In genomic region chr13:26310003-26310402, GRCh38 we compare ENCODE assay signal across 24 cellular contexts.
"Had no signal": no experiment of that assay in that cellular context is flagged by ENCODE, and none has a peak within 500 bp of the region (broad histone marks: within the 10 kb centered on the region; RNA-seq: fewer than 3 reads in every experiment).

No MANE protein-coding gene starts in this region.

- ATAC-seq: activated T-helper 17 cell treated with anti-CD3 and anti-CD28 coated beads, Interleukin-2, amount 50 U/mL, for 72 hours; body of pancreas; K562 had no signal

- H3K27me3 Mint-ChIP-seq: activated CD4-positive, alpha-beta memory T cell treated with anti-CD3 and anti-CD28 coated beads for 36 hours; activated CD4-positive, alpha-beta T cell treated with anti-CD3 and anti-CD28 coated beads, Interleukin-2, amount 10 ng/mL, durations not matched to agents 7 days and 5 days; activated naive CD4-positive, alpha-beta T cell treated with anti-CD3 and anti-CD28 coated beads, Interleukin-2, amount 50 U/mL, for 24 hours; activated T-helper 17 cell treated with anti-CD3 and anti-CD28 coated beads, Interleukin-2, amount 50 U/mL, for 72 hours had no signal

- H3K27me3 ChIP-seq: adrenal gland, body of pancreas, colonic mucosa had no signal

- H3K36me3 ChIP-seq: adrenal gland, colonic mucosa had no signal

- DNase-seq: activated CD4-positive, alpha-beta memory T cell treated with anti-CD3 and anti-CD28 coated beads for 36 hours; activated CD4-positive, alpha-beta T cell treated with anti-CD3 and anti-CD28 coated beads, Interleukin-2, amount 10 ng/mL, durations not matched to agents 7 days and 5 days; activated CD8-positive, alpha-beta memory T cell treated with anti-CD3 and anti-CD28 coated beads, Interleukin-2, amount 50 U/mL, for 4 hours; activated gamma-delta T cell; activated naive CD4-positive, alpha-beta T cell treated with Interleukin-2 at 50 U/mL for 16 hours; activated T-cell treated with anti-CD3 and anti-CD28 coated beads for 4 hours; activated T-cell treated with anti-CD3 and anti-CD28 coated beads, Interleukin-2, amount 50 U/mL, for 48 hours; adrenal gland; body of pancreas; colonic mucosa; NCI-H1105; NCI-H1436 treated with DMSO at 0.1 percent for 48 hours; NCI-H187 treated with DMSO at 0.1 percent for 48 hours; NCI-H2081; NCI-H345; NCI-H524 treated with DMSO at 0.1 percent for 48 hours; OCI-M1; Right ventricle myocardium superior; SW 1271; T-helper 1 cell; T1000 had no signal

- H3K4me3 Mint-ChIP-seq: activated CD4-positive, alpha-beta memory T cell treated with anti-CD3 and anti-CD28 coated beads for 36 hours; activated CD4-positive, alpha-beta T cell treated with anti-CD3 and anti-CD28 coated beads, Interleukin-2, amount 10 ng/mL, durations not matched to agents 7 days and 5 days; activated naive CD4-positive, alpha-beta T cell treated with anti-CD3 and anti-CD28 coated beads, Interleukin-2, amount 50 U/mL, for 24 hours; activated T-helper 17 cell treated with anti-CD3 and anti-CD28 coated beads, Interleukin-2, amount 50 U/mL, for 72 hours had no signal

- H3K27ac ChIP-seq: adrenal gland, body of pancreas, colonic mucosa had no signal

- H3K4me3 ChIP-seq: adrenal gland, body of pancreas, colonic mucosa, K562 had no signal

- H3K27ac Mint-ChIP-seq: activated CD4-positive, alpha-beta memory T cell treated with anti-CD3 and anti-CD28 coated beads for 36 hours; activated CD4-positive, alpha-beta T cell treated with anti-CD3 and anti-CD28 coated beads, Interleukin-2, amount 10 ng/mL, durations not matched to agents 7 days and 5 days; activated naive CD4-positive, alpha-beta T cell treated with anti-CD3 and anti-CD28 coated beads, Interleukin-2, amount 50 U/mL, for 24 hours; activated T-helper 17 cell treated with anti-CD3 and anti-CD28 coated beads, Interleukin-2, amount 50 U/mL, for 72 hours had no signal

- H3K9me3 Mint-ChIP-seq: activated T-helper 17 cell treated with anti-CD3 and anti-CD28 coated beads, Interleukin-2, amount 50 U/mL, for 72 hours had no signal

- H3K4me1 ChIP-seq: colonic mucosa had no signal

- H3K9me3 ChIP-seq: adrenal gland, body of pancreas, colonic mucosa had no signal
